Comparison of ENCODE assay signal across 17 cellular contexts in the genomic region with DNA sequence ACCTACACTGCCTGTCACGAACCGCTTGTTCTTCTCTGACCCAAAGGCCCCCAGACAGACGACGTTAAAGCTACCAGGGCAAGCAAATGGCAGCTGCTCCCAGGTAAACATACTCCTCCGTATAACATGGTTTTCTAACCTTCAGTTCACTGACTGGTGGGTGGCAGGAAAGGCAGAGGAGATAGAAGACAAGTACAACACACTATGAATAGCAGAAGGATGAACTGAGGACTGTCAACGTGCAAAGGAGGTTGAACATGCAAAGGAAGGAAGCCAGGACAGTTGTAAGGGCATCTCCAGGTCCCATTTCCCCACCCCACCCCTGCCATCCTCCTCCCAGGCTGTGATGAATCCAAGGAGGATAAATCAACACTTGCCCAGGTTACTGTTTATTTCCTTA.
"Had no signal": no experiment of that assay in that cellular context is flagged by ENCODE, and none has a peak within 500 bp of the region (broad histone marks: within the 10 kb centered on the region; RNA-seq: fewer than 3 reads in every experiment).

No MANE protein-coding gene starts in this region.

- H3K27ac ChIP-seq: breast epithelium, PC-9 had no signal

- H3K27me3 ChIP-seq: breast epithelium, MG63 had no signal

- H3K4me1 ChIP-seq: breast epithelium had no signal

- DNase-seq: activated B cell treated with CpG ODN at 0.5 μM for 24 hours; activated CD4-positive, alpha-beta T cell treated with anti-CD3 and anti-CD28 coated beads for 1 hour; activated CD4-positive, alpha-beta T cell treated with anti-CD3 and anti-CD28 coated beads, Interleukin-2, amount 10 ng/mL, durations not matched to agents 24 days and 14 days; activated CD4-positive, alpha-beta T cell treated with anti-CD3 and anti-CD28 coated beads, Interleukin-2, amount 50 U/mL, for 48 hours; activated CD8-positive, alpha-beta memory T cell treated with anti-CD3 and anti-CD28 coated beads, Interleukin-2, amount 10 ng/mL, durations not matched to agents 7 days and 5 days; activated effector memory CD4-positive, alpha-beta T cell treated with Interleukin-2 at 50 U/mL for 16 hours; activated naive CD4-positive, alpha-beta T cell; activated T-cell treated with anti-CD3 and anti-CD28 coated beads, Interleukin-2, amount 50 U/mL, for 24 hours; aorta; MG63; MV-4-11; NCI-H146; NCI-H2081; NCI-H524; PC-9; SHP77 treated with DMSO at 0.1 percent for 48 hours had no signal

- H3K9me3 ChIP-seq: breast epithelium, MG63 had no signal

- H3K36me3 ChIP-seq: breast epithelium, MG63 had no signal

- ATAC-seq: activated CD8-positive, alpha-beta memory T cell treated with anti-CD3 and anti-CD28 coated beads, Interleukin-2, amount 10 ng/mL, durations not matched to agents 7 days and 5 days had no signal

- H3K4me3 ChIP-seq: breast epithelium, MG63, PC-9 had no signal
